In genomic region chr16:12078405-12079245, GRCh38 we compare ENCODE assay signal across 15 cellular contexts.
DNase-seq lines count a peak whose midpoint lies in the region; ATAC-seq and TF ChIP-seq lines count a peak whose summit lies in the region.
"Had no signal": no experiment of that assay in that cellular context is flagged by ENCODE, and none has a peak within 500 bp of the region (broad histone marks: within the 10 kb centered on the region; RNA-seq: fewer than 3 reads in every experiment).

No MANE protein-coding gene starts in this region.

- TF ChIP-seq RAD21 in SK-N-SH (IDR thresholded peaks at IDR 0.05; ENCODE audit: low read length): no peak

- no peaks in the 10 kb centered on the region for H3F3A ChIP-seq in SK-N-SH (replicated peaks; ENCODE audit: insufficient read depth)

- H3K9ac ChIP-seq in SK-N-SH: no peak overlapping the region

- no peak overlapping the region for H3K4me2 ChIP-seq in SK-N-SH

- peaks cover 5% of the 10 kb centered on the region for H3K36me3 Mint-ChIP-seq in activated naive CD4-positive, alpha-beta T cell treated with anti-CD3 and anti-CD28 coated beads for 36 hours (ENCODE audit: low read depth)
- H3K36me3 Mint-ChIP-seq in activated CD4-positive, alpha-beta memory T cell treated with anti-CD3 and anti-CD28 coated beads for 36 hours: peaks cover 10% of the 10 kb centered on the region

- peak; percentile 33 for ATAC-seq in left colon
- ATAC-seq: left cardiac atrium; right cardiac atrium; stimulated activated naive CD8-positive, alpha-beta T cell treated with anti-CD3 and anti-CD28 coated beads, Interleukin-15, Interleukin-2, amounts not matched to agents 100 U/mL and 50 U/mL, for 24 hours had no signal

- no peak for TF ChIP-seq EP300 in SK-N-SH (IDR thresholded peaks at IDR 0.05; ENCODE audit: borderline replicate concordance in 1 of 2, low read depth in 1 of 2, low read length in 1 of 2)

- CTCF ChIA-PET in activated naive CD4-positive, alpha-beta T cell treated with anti-CD3 and anti-CD28 coated beads for 36 hours (lab: Charles Lee): interaction anchor here (1.8 to 3.9 kb wide), 2 partner anchors 11 to 16 kb away, joined by 10 to 34 read pairs; no protein-coding TSS in a partner anchor
- CTCF ChIA-PET in activated CD4-positive, alpha-beta memory T cell treated with anti-CD3 and anti-CD28 coated beads for 36 hours (lab: Charles Lee): interaction anchor here (4.7 to 5.4 kb wide), 2 partner anchors 11 to 16 kb away, joined by 42 to 48 read pairs; no protein-coding TSS in a partner anchor
- CTCF ChIA-PET in SK-N-SH (lab: Yijun Ruan, JAX): interaction anchor here (4.2 to 6.6 kb wide), 2 partner anchors 11 to 16 kb away, joined by 34 to 36 read pairs; no protein-coding TSS in a partner anchor

- H3K4me3 ChIP-seq in thymus (ENCODE audit: low read length) (no peak overlapping the region), SK-N-SH (ENCODE audit: low read depth in 2 of 2, low read length in 1 of 2) (no peak overlapping the region)
- H3K4me3 ChIP-seq: esophagus muscularis mucosa had no signal

- no peaks in the 10 kb centered on the region for H4K20me1 ChIP-seq in SK-N-SH (ENCODE audit: insufficient read depth)

- TF ChIP-seq CTCF in SK-N-SH (IDR thresholded peaks at IDR 0.05): no peak

- H3K4me3 Mint-ChIP-seq in activated naive CD4-positive, alpha-beta T cell treated with anti-CD3 and anti-CD28 coated beads for 36 hours: peak overlapping the region; percentile 59
- no peak overlapping the region for H3K4me3 Mint-ChIP-seq in activated CD4-positive, alpha-beta memory T cell treated with anti-CD3 and anti-CD28 coated beads for 36 hours

- 86% methylated on average over 26 of the region's 26 CpGs for WGBS in thymus
- 97% methylated on average over 26 of the region's 26 CpGs for WGBS in SK-N-SH (ENCODE audit: low lambda C conversion rate)

- H3K9me3 Mint-ChIP-seq in activated naive CD4-positive, alpha-beta T cell treated with anti-CD3 and anti-CD28 coated beads for 36 hours: peaks cover 4% of the 10 kb centered on the region
- H3K9me3 Mint-ChIP-seq in activated CD4-positive, alpha-beta memory T cell treated with anti-CD3 and anti-CD28 coated beads for 36 hours: peaks cover 6% of the 10 kb centered on the region

- DNase-seq in activated naive CD4-positive, alpha-beta T cell treated with anti-CD3 and anti-CD28 coated beads for 36 hours: peak; percentile 57
- no peak for DNase-seq in activated naive CD4-positive, alpha-beta T cell (lab: John Stamatoyannopoulos, UW)
- DNase-seq in activated CD4-positive, alpha-beta memory T cell treated with anti-CD3 and anti-CD28 coated beads for 36 hours: peak; percentile 32
- DNase-seq in left colon (no peak), KG1 (lab: John Stamatoyannopoulos, UW) (no peak), SK-N-SH (no peak), glomerular visceral epithelial cell (ENCODE audit: extremely low spot score) (no peak)
- DNase-seq: amygdala; left cardiac atrium; NCI-H2029 treated with DMSO at 0.1 percent for 48 hours; NCI-H748 treated with DMSO at 0.1 percent for 48 hours; stimulated activated naive CD8-positive, alpha-beta T cell treated with anti-CD3 and anti-CD28 coated beads, Interleukin-15, Interleukin-2, amounts not matched to agents 100 U/mL and 50 U/mL, for 24 hours had no signal

- H3K27me3 Mint-ChIP-seq in activated naive CD4-positive, alpha-beta T cell treated with anti-CD3 and anti-CD28 coated beads for 36 hours (ENCODE audit: low read depth): no peaks in the 10 kb centered on the region
- no peaks in the 10 kb centered on the region for H3K27me3 Mint-ChIP-seq in activated CD4-positive, alpha-beta memory T cell treated with anti-CD3 and anti-CD28 coated beads for 36 hours

- H3K4me1 ChIP-seq in thymus (ENCODE audit: control insufficient read depth, insufficient read depth, low read length) (peaks cover 59% of the 10 kb centered on the region), SK-N-SH (ENCODE audit: control insufficient read depth in 1 of 2, insufficient read depth in 2 of 2, low read depth in 1 of 2, low read length in 1 of 2) (no peaks in the 10 kb centered on the region)

- no peaks in the 10 kb centered on the region for H3K79me2 ChIP-seq in SK-N-SH (ENCODE audit: insufficient read depth)

- H3K9me3 ChIP-seq in thymus (ENCODE audit: control insufficient read depth) (no peaks in the 10 kb centered on the region), SK-N-SH (no peaks in the 10 kb centered on the region)
- H3K9me3 ChIP-seq: esophagus muscularis mucosa had no signal

- H3K4me1 Mint-ChIP-seq in activated naive CD4-positive, alpha-beta T cell treated with anti-CD3 and anti-CD28 coated beads for 36 hours (ENCODE audit: low read depth): peaks cover 74% of the 10 kb centered on the region
- H3K4me1 Mint-ChIP-seq in activated CD4-positive, alpha-beta memory T cell treated with anti-CD3 and anti-CD28 coated beads for 36 hours (ENCODE audit: low read depth): peaks cover 65% of the 10 kb centered on the region

- intact Hi-C loops in activated naive CD4-positive, alpha-beta T cell treated with anti-CD3 and anti-CD28 coated beads for 36 hours (cut with micrococcal nuclease): loop anchor here (5.0 kb wide), 1 partner anchor 1136 kb away; the partner anchor contains the start of genes CLEC16A and DEXI
- intact Hi-C loops in activated CD4-positive, alpha-beta memory T cell treated with anti-CD3 and anti-CD28 coated beads for 36 hours (cut with micrococcal nuclease): no loop called here
- intact Hi-C loops in left colon (cut with DNase I, micrococcal nuclease): no loop called here

- H3K27ac ChIP-seq in thymus (ENCODE audit: low read depth): peak overlapping the region; percentile 99
- no peak overlapping the region for H3K27ac ChIP-seq in SK-N-SH (ENCODE audit: low read depth in 2 of 2, low read length in 1 of 2)
- H3K27ac ChIP-seq: esophagus muscularis mucosa had no signal

- no peak overlapping the region for H2AFZ ChIP-seq in SK-N-SH (ENCODE audit: low read depth)

- no peaks in the 10 kb centered on the region for H3K9me2 ChIP-seq in SK-N-SH

- POLR2A ChIA-PET in activated CD4-positive, alpha-beta memory T cell treated with anti-CD3 and anti-CD28 coated beads for 36 hours (lab: Charles Lee): no interaction called here
- POLR2A ChIA-PET in SK-N-SH (lab: Yijun Ruan, JAX): no interaction called here

- H3K27me3 ChIP-seq in thymus (ENCODE audit: control insufficient read depth, insufficient read depth): no peaks in the 10 kb centered on the region
- H3K27me3 ChIP-seq in SK-N-SH (ENCODE audit: insufficient read depth): no peaks in the 10 kb centered on the region
- H3K27me3 ChIP-seq: esophagus muscularis mucosa had no signal

- H3K36me3 ChIP-seq in thymus (ENCODE audit: control insufficient read depth, insufficient read depth) (peaks cover 13% of the 10 kb centered on the region), SK-N-SH (replicated peaks in 1 of 2; ENCODE audit: control insufficient read depth in 1 of 2, insufficient read depth in 2 of 2, low read length in 1 of 2) (peaks cover 0 to 5% of the 10 kb centered on the region in 2 experiments)

- peak overlapping the region; percentile 96 for H3K27ac Mint-ChIP-seq in activated naive CD4-positive, alpha-beta T cell treated with anti-CD3 and anti-CD28 coated beads for 36 hours
- H3K27ac Mint-ChIP-seq in activated CD4-positive, alpha-beta memory T cell treated with anti-CD3 and anti-CD28 coated beads for 36 hours: peak overlapping the region; percentile 94

TF ChIP-seq in SK-N-SH, 30 proteins besides CTCF, POLR2A, EP300 and RAD21 (continues in another document):
- no peak for TF ChIP-seq RXRA (IDR thresholded peaks at IDR 0.05; ENCODE audit: borderline replicate concordance, low read depth)
- no peak for TF ChIP-seq REST (IDR thresholded peaks at IDR 0.05; ENCODE audit: low read depth, low read length)
- TF ChIP-seq CHD2 (IDR thresholded peaks at IDR 0.05; ENCODE audit: low read length, partially characterized antibody): no peak
- no peak for TF ChIP-seq YY1 (IDR thresholded peaks at IDR 0.05; ENCODE audit: low read depth)
- TF ChIP-seq ZBTB33 (IDR thresholded peaks at IDR 0.05; ENCODE audit: borderline replicate concordance, low read depth): no peak
- no peak for TF ChIP-seq MXI1 (IDR thresholded peaks at IDR 0.05; ENCODE audit: low read depth, low read length)

Comparison
In these comparisons a context has a peak if more than half of its experiments do, and no peak if none do; other contexts are left out.
1. DNase-seq: peak in activated naive CD4-positive, alpha-beta T cell treated with anti-CD3 and anti-CD28 coated beads for 36 hours (single experiment) and activated CD4-positive, alpha-beta memory T cell treated with anti-CD3 and anti-CD28 coated beads for 36 hours (single experiment); none in activated naive CD4-positive, alpha-beta T cell (0 of 4), left colon (0 of 2), KG1 (single experiment), SK-N-SH (single experiment) and glomerular visceral epithelial cell (single experiment).